In the genomic region with DNA sequence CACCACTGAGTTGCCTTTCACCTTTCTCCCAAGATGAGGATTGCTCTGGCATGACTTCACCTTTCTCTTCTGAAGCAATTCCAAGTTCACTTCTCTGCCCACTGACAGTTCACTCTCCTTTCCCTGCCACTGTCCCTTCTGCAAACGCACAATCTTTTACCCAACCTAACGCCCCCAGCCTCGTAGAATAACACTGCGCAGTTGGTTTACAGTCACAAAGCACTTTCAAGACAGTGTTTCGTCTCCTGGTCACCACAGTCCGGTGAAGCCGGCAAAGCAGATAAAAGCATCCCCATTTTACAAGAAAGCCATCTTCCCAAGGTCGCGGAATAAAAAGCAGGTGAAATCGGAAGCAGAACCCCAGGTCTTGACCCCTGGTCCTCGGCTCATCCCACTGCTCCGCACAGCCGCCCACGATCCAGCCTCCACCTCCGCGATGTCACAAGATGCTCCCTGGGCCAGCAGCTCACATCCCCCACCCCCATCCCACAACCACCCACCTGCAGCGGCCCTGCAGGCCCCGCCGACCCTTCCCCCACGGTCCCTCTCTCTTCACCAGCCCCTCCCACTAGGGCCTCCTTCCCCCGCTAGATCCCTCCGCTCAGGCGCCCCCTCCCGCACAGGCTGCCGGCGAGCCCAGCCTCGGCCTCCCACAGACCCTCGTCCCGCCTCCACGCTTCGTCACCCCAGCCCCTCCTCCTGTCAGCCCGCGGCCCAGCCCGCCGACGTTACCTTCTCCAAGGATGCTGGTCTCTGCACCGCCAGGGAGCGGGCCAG, we compare ENCODE assay signal across 8 cellular contexts. TPM values are rescaled to one million over a fixed set of nuclear protein-coding genes. Genes with fewer than 3 reads are reported as not detected.
A peak's percentile ranks its signal among the peaks of the same experiment; 100 is the strongest.
DNase-seq lines count a peak whose midpoint lies in the region; ATAC-seq and TF ChIP-seq lines count a peak whose summit lies in the region.

No MANE protein-coding gene starts in this region.

- H3K27ac ChIP-seq in thoracic aorta, result peak overlapping the region; percentile 78 to 89

- peaks cover 5% of the 10 kb centered on the region for H3K36me3 Mint-ChIP-seq in activated naive CD8-positive, alpha-beta T cell
- H3K36me3 Mint-ChIP-seq in osteocyte (ENCODE audit: unreplicated experiment), result peaks cover 6% of the 10 kb centered on the region

- no peaks in the 10 kb centered on the region for H3K9me3 ChIP-seq in HAP-1
- no peaks in the 10 kb centered on the region for H3K9me3 ChIP-seq in MG63
- H3K9me3 ChIP-seq in thoracic aorta, result no peaks in the 10 kb centered on the region

- intact Hi-C loops in Right ventricle myocardium inferior (cut with DNase I), result loop anchor here (10.0 kb wide), 1 partner anchor 57 kb away; a partner anchor contains a TSS

- ATAC-seq in SK-N-SH treated with all-trans-retinoic acid at 6 μM for 48 hours (peak; percentile 80), Right ventricle myocardium inferior (peak; percentile 70), thoracic aorta (ENCODE audit: insufficient number of reproducible peaks, low FRiP score, low read depth) (peak; percentile 25)

- H3K4me3 ChIP-seq in HAP-1 (peak overlapping the region; percentile 82), MG63 (peak overlapping the region; percentile 84), thoracic aorta (peak overlapping the region; percentile 84)

- no peaks in the 10 kb centered on the region for H3K27me3 ChIP-seq in HAP-1 (ENCODE audit: low read depth)
- no peaks in the 10 kb centered on the region for H3K27me3 ChIP-seq in MG63
- no peaks in the 10 kb centered on the region for H3K27me3 ChIP-seq in thoracic aorta (replicated peaks; ENCODE audit: insufficient read depth)

- H3K36me3 ChIP-seq in HAP-1 (replicated peaks) (no peaks in the 10 kb centered on the region), MG63 (peaks cover 2% of the 10 kb centered on the region), thoracic aorta (no peaks in the 10 kb centered on the region)

- H3K4me1 Mint-ChIP-seq in activated naive CD8-positive, alpha-beta T cell (ENCODE audit: low read depth), result peaks cover 59% of the 10 kb centered on the region
- H3K4me1 Mint-ChIP-seq in osteocyte (ENCODE audit: unreplicated experiment), result peaks cover 34% of the 10 kb centered on the region

- H3K4me1 ChIP-seq in HAP-1, result peaks cover 6% of the 10 kb centered on the region; the same call in 1 of the 2 replicates
- H3K4me1 ChIP-seq in thoracic aorta (ENCODE audit: control insufficient read depth in 1 of 2, low read depth in 2 of 2), result peaks cover 8 to 34% of the 10 kb centered on the region in 2 donors

- DNase-seq in GDM1 (lab: John Stamatoyannopoulos, UW) (peak; percentile 87), HAP-1 (ENCODE audit: low spot score in 2 of 2) (peak; percentile 85 to 96), MG63 (peak; percentile 88), Right ventricle myocardium inferior (ENCODE audit: missing footprints) (peak; percentile 94), osteocyte (ENCODE audit: extremely low spot score, unreplicated experiment) (peak; percentile 95), thoracic aorta (ENCODE audit: low spot score) (peak; percentile 60)

- no peaks in the 10 kb centered on the region for H3K27me3 Mint-ChIP-seq in activated naive CD8-positive, alpha-beta T cell
- H3K27me3 Mint-ChIP-seq in osteocyte (ENCODE audit: unreplicated experiment), result no peaks in the 10 kb centered on the region

- peak overlapping the region; percentile 68 for H3K27ac Mint-ChIP-seq in activated naive CD8-positive, alpha-beta T cell
- H3K27ac Mint-ChIP-seq in osteocyte (ENCODE audit: unreplicated experiment), result peak overlapping the region; percentile 77

- H3K9me3 Mint-ChIP-seq in activated naive CD8-positive, alpha-beta T cell (ENCODE audit: low read depth), result no peaks in the 10 kb centered on the region
- no peaks in the 10 kb centered on the region for H3K9me3 Mint-ChIP-seq in osteocyte (ENCODE audit: unreplicated experiment)

- peak overlapping the region; percentile 94 for H3K4me3 Mint-ChIP-seq in activated naive CD8-positive, alpha-beta T cell
- H3K4me3 Mint-ChIP-seq in osteocyte (ENCODE audit: unreplicated experiment), result peak overlapping the region; percentile 82

- no peak for TF ChIP-seq CTCF in osteocyte (IDR thresholded peaks at IDR 0.05)
- TF ChIP-seq CTCF in thoracic aorta (IDR thresholded peaks at IDR 0.05), result no peak

- in situ Hi-C loops in HAP-1 (cut with MboI; ENCODE audit: low sequenced_read_pairs), result loop anchor here (10.0 kb wide), 1 partner anchor 157 kb away; a partner anchor contains a TSS

TF ChIP-seq in SK-N-SH treated with all-trans-retinoic acid at 6 μM for 48 hours, 23 proteins besides CTCF, POLR2A, EP300 and RAD21 (continues in another document):
- TF ChIP-seq ARNTL (CRISPR knock-in tag; IDR thresholded peaks at IDR 0.05; ENCODE audit: borderline replicate concordance, low read depth) (no peak), CSDC2 (CRISPR knock-in tag; IDR thresholded peaks at IDR 0.05) (no peak), OSR1 (CRISPR knock-in tag; IDR thresholded peaks at IDR 0.05) (no peak), PPARA (CRISPR knock-in tag; IDR thresholded peaks at IDR 0.05; ENCODE audit: borderline replicate concordance) (no peak), TCF4 (CRISPR knock-in tag; IDR thresholded peaks at IDR 0.05; ENCODE audit: borderline replicate concordance) (no peak), ESRRG (CRISPR knock-in tag; IDR thresholded peaks at IDR 0.05) (no peak), ISL1 (CRISPR knock-in tag; IDR thresholded peaks at IDR 0.05) (no peak), GLIS3 (CRISPR knock-in tag; IDR thresholded peaks at IDR 0.05) (no peak), TOX (CRISPR knock-in tag; IDR thresholded peaks at IDR 0.05; ENCODE audit: borderline replicate concordance) (no peak), SNAI2 (CRISPR knock-in tag; IDR thresholded peaks at IDR 0.05) (no peak)
- TF ChIP-seq, protein P1, sequence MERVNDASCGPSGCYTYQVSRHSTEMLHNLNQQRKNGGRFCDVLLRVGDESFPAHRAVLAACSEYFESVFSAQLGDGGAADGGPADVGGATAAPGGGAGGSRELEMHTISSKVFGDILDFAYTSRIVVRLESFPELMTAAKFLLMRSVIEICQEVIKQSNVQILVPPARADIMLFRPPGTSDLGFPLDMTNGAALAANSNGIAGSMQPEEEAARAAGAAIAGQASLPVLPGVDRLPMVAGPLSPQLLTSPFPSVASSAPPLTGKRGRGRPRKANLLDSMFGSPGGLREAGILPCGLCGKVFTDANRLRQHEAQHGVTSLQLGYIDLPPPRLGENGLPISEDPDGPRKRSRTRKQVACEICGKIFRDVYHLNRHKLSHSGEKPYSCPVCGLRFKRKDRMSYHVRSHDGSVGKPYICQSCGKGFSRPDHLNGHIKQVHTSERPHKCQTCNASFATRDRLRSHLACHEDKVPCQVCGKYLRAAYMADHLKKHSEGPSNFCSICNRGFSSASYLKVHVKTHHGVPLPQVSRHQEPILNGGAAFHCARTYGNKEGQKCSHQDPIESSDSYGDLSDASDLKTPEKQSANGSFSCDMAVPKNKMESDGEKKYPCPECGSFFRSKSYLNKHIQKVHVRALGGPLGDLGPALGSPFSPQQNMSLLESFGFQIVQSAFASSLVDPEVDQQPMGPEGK (CRISPR knock-in tag; IDR thresholded peaks at IDR 0.05; ENCODE audit: borderline replicate concordance), result no peak
- TF ChIP-seq, protein P2, sequence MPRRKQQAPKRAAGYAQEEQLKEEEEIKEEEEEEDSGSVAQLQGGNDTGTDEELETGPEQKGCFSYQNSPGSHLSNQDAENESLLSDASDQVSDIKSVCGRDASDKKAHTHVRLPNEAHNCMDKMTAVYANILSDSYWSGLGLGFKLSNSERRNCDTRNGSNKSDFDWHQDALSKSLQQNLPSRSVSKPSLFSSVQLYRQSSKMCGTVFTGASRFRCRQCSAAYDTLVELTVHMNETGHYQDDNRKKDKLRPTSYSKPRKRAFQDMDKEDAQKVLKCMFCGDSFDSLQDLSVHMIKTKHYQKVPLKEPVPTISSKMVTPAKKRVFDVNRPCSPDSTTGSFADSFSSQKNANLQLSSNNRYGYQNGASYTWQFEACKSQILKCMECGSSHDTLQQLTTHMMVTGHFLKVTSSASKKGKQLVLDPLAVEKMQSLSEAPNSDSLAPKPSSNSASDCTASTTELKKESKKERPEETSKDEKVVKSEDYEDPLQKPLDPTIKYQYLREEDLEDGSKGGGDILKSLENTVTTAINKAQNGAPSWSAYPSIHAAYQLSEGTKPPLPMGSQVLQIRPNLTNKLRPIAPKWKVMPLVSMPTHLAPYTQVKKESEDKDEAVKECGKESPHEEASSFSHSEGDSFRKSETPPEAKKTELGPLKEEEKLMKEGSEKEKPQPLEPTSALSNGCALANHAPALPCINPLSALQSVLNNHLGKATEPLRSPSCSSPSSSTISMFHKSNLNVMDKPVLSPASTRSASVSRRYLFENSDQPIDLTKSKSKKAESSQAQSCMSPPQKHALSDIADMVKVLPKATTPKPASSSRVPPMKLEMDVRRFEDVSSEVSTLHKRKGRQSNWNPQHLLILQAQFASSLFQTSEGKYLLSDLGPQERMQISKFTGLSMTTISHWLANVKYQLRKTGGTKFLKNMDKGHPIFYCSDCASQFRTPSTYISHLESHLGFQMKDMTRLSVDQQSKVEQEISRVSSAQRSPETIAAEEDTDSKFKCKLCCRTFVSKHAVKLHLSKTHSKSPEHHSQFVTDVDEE (CRISPR knock-in tag; IDR thresholded peaks at IDR 0.05), result no peak
- TF ChIP-seq, protein P3, sequence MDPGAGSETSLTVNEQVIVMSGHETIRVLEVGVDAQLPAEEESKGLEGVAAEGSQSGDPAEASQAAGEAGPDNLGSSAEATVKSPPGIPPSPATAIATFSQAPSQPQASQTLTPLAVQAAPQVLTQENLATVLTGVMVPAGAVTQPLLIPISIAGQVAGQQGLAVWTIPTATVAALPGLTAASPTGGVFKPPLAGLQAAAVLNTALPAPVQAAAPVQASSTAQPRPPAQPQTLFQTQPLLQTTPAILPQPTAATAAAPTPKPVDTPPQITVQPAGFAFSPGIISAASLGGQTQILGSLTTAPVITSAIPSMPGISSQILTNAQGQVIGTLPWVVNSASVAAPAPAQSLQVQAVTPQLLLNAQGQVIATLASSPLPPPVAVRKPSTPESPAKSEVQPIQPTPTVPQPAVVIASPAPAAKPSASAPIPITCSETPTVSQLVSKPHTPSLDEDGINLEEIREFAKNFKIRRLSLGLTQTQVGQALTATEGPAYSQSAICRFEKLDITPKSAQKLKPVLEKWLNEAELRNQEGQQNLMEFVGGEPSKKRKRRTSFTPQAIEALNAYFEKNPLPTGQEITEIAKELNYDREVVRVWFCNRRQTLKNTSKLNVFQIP (CRISPR knock-in tag; IDR thresholded peaks at IDR 0.05; ENCODE audit: borderline replicate concordance, low read depth), result no peak

RNA-seq across cellular contexts. Expression of a gene that starts 0.6 kb away (rescaled TPM):
- 19.7 and 24.3 TPM in 2 replicates for total RNA-seq in MG63 (2014; rRNA removed; shearing (Covaris generic); ENCODE audit: low replicate concordance)
- total RNA-seq in Right ventricle myocardium inferior (46.0 TPM), osteocyte (108 and 116 TPM in 2 replicates), thoracic aorta (100 to 1,000 TPM in 1 of 2 donors, 10 to 100 TPM in 1; 85.4 to 112 TPM)

RNA-seq across cellular contexts. Expression of a gene that starts 0.8 kb away (rescaled TPM):
- total RNA-seq in MG63 (2014; rRNA removed; shearing (Covaris generic); ENCODE audit: low replicate concordance), result 9.1 and 10.0 TPM in 2 replicates
- 22.8 TPM for total RNA-seq in Right ventricle myocardium inferior
- total RNA-seq in osteocyte, result 28.0 and 30.0 TPM in 2 replicates
- 10 to 100 TPM; 18.2 to 20.6 TPM for total RNA-seq in thoracic aorta

RNA-seq across cellular contexts. Expression of a gene that starts 59.2 kb away (rescaled TPM):
- total RNA-seq in MG63 (2014; rRNA removed; shearing (Covaris generic); ENCODE audit: low replicate concordance), result 23.1 and 25.0 TPM in 2 replicates
- total RNA-seq in Right ventricle myocardium inferior (52.6 TPM), osteocyte (56.0 and 58.8 TPM in 2 replicates), thoracic aorta (10 to 100 TPM; 42.1 to 45.2 TPM)

Comparison
In these comparisons a context has a peak if more than half of its experiments do, and no peak if none do; other contexts are left out.
1. Peak in every context shown above with its lines: DNase-seq, ATAC-seq, H3K4me3 ChIP-seq and H3K27ac ChIP-seq.
2. ATAC-seq: peak in every context shown above with its lines; median percentile 80 in SK-N-SH treated with all-trans-retinoic acid at 6 μM for 48 hours; 70 in Right ventricle myocardium inferior; 25 in thoracic aorta.